ENCODE assay signal across 19 cellular contexts in the genomic region with DNA sequence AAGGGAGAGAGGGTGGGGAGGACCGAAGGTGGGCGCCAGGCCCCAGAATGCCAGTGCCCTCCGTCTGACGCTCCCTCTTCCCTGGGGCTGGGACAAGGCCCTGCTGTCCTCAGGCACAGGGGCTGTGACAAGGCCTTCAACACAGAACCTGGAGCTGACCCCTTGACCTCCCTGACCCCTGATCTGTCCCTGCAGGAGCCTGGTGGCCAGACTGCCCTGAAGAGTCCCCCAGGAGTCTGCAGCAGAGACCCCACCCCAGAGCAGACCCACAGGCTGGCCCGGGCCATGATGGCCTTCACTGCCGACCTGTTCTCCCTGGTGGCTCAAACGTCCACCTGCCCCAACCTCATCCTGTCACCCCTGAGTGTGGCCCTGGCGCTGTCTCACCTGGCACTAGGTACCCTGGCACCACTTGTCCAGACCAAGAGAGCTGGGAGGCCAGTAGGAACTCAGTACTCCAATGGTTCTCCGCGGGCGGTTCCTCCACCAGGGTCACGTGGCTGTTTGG. TPM values are rescaled to one million over a fixed set of nuclear protein-coding genes. Genes with fewer than 3 reads are reported as not detected.
"Had no signal": no experiment of that assay in that cellular context is flagged by ENCODE, and none has a peak within 500 bp of the region (broad histone marks: within the 10 kb centered on the region; RNA-seq: fewer than 3 reads in every experiment).

No MANE protein-coding gene starts in this region.

- H3K4me3 ChIP-seq: left ventricle myocardium inferior, lung, sigmoid colon, skin epidermis, stomach, thyroid gland had no signal

- ATAC-seq: foreskin keratinocyte; naive thymus-derived CD4-positive, alpha-beta T cell had no signal

- H3K9ac ChIP-seq: parathyroid adenoma had no signal

- H3K27me3 ChIP-seq: foreskin keratinocyte, sigmoid colon, stomach, thyroid gland had no signal

- H3K79me2 ChIP-seq: parathyroid adenoma had no signal

- H3K4me1 ChIP-seq: foreskin keratinocyte, parathyroid adenoma, sigmoid colon had no signal

- H3K9me3 ChIP-seq: left ventricle myocardium inferior, sigmoid colon, stomach, thyroid gland had no signal

- H2AFZ ChIP-seq: parathyroid adenoma had no signal

- H3K36me3 ChIP-seq: left ventricle myocardium inferior, sigmoid colon, stomach, thyroid gland had no signal

- H3K27ac ChIP-seq: foreskin keratinocyte, left ventricle myocardium inferior, parathyroid adenoma, thyroid gland had no signal

- DNase-seq: endodermal cell; erythroblast; foreskin keratinocyte; immature natural killer cell; left ventricle myocardium inferior; naive thymus-derived CD4-positive, alpha-beta T cell; nucleus accumbens; sigmoid colon; stimulated activated CD4-positive, alpha-beta T cell treated with anti-CD3 and anti-CD28 coated beads, Interleukin-2, amount 100 ng/mL, for 24 hours; stimulated activated CD4-positive, alpha-beta T cell treated with anti-CD3 and anti-CD28 coated beads, Interleukin-4, amount 100 ng/mL, for 4 hours; stimulated activated naive CD4-positive, alpha-beta T cell; stomach; substantia nigra; thyroid gland had no signal

RNA-seq across cellular contexts. Expression of gene SERPINF2, which starts 2.9 kb away (rescaled TPM):
- total RNA-seq: endothelial cell of umbilical vein, pulmonary artery endothelial cell had no signal
- polyA plus RNA-seq: naive thymus-derived CD4-positive, alpha-beta T cell had no signal

RNA-seq across cellular contexts. Expression of gene SERPINF1, which starts 16.3 kb away (rescaled TPM):
- total RNA-seq: endothelial cell of umbilical vein had no signal
- polyA plus RNA-seq: endothelial cell of umbilical vein had no signal

RNA-seq across cellular contexts. Expression of gene TLCD2, which starts 35.4 kb away (rescaled TPM):
- polyA plus RNA-seq: naive thymus-derived CD4-positive, alpha-beta T cell had no signal
